ENCODE assay signal across 1 cellular context in genomic region chr5:53008751-53009150, GRCh38.
TF ChIP-seq lines count a peak whose summit lies in the region.

No MANE protein-coding gene starts in this region.

TF ChIP-seq in GM12878, 131 proteins besides CTCF, POLR2A, EP300 and RAD21 (continued from another document and continues in another):
- TF ChIP-seq, protein P1, sequence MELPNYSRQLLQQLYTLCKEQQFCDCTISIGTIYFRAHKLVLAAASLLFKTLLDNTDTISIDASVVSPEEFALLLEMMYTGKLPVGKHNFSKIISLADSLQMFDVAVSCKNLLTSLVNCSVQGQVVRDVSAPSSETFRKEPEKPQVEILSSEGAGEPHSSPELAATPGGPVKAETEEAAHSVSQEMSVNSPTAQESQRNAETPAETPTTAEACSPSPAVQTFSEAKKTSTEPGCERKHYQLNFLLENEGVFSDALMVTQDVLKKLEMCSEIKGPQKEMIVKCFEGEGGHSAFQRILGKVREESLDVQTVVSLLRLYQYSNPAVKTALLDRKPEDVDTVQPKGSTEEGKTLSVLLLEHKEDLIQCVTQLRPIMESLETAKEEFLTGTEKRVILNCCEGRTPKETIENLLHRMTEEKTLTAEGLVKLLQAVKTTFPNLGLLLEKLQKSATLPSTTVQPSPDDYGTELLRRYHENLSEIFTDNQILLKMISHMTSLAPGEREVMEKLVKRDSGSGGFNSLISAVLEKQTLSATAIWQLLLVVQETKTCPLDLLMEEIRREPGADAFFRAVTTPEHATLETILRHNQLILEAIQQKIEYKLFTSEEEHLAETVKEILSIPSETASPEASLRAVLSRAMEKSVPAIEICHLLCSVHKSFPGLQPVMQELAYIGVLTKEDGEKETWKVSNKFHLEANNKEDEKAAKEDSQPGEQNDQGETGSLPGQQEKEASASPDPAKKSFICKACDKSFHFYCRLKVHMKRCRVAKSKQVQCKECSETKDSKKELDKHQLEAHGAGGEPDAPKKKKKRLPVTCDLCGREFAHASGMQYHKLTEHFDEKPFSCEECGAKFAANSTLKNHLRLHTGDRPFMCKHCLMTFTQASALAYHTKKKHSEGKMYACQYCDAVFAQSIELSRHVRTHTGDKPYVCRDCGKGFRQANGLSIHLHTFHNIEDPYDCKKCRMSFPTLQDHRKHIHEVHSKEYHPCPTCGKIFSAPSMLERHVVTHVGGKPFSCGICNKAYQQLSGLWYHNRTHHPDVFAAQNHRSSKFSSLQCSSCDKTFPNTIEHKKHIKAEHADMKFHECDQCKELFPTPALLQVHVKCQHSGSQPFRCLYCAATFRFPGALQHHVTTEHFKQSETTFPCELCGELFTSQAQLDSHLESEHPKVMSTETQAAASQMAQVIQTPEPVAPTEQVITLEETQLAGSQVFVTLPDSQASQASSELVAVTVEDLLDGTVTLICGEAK (IDR thresholded peaks at IDR 0.05; ENCODE audit: borderline replicate concordance): no peak
- TF ChIP-seq POU2F2 (IDR thresholded peaks at IDR 0.05; ENCODE audit: borderline replicate concordance, low read depth, low read length) (no peak), BCL11A (IDR thresholded peaks at IDR 0.05; ENCODE audit: low read depth, low read length) (peak; percentile 65; the same call in 1 of the 2 replicates), NFIC (IDR thresholded peaks at IDR 0.05; ENCODE audit: low read depth, low read length) (peak; percentile 20; the same call in 1 of the 2 replicates), IKZF1 (conservative IDR thresholded peaks at IDR 0.05) (no peak), BHLHE40 (IDR thresholded peaks at IDR 0.05; ENCODE audit: borderline replicate concordance in 1 of 2, low read depth in 2 of 2, low read length in 1 of 2) (peak; percentile 60 to 80; a peak in 2 of 4 replicates), TCF3 (IDR thresholded peaks at IDR 0.05; ENCODE audit: borderline replicate concordance, insufficient read depth, low read depth, low read length) (no peak), CHD1 (IDR thresholded peaks at IDR 0.05; ENCODE audit: low read depth, low read length) (no peak), CBFB (IDR thresholded peaks at IDR 0.05; ENCODE audit: low read depth) (no peak), ZNF207 (IDR thresholded peaks at IDR 0.05; ENCODE audit: borderline replicate concordance) (no peak), IRF4 (IDR thresholded peaks at IDR 0.05; ENCODE audit: low read depth, low read length) (peak; percentile 72; the same call in 1 of the 2 replicates), SREBF1 (IDR thresholded peaks at IDR 0.05; ENCODE audit: low read length) (no peak), CREM (IDR thresholded peaks at IDR 0.05; ENCODE audit: low read depth) (peak; percentile 30; the same call in 1 of the 2 replicates), ZBED1 (IDR thresholded peaks at IDR 0.05; ENCODE audit: borderline replicate concordance) (no peak), ATF7 (IDR thresholded peaks at IDR 0.05; ENCODE audit: low read depth) (no peak), EED (IDR thresholded peaks at IDR 0.05; ENCODE audit: low read depth) (0 out of 2 replicates have a peak, but pooled peaks have one; percentile 22), PKNOX1 (IDR thresholded peaks at IDR 0.05) (no peak), NFYA (IDR thresholded peaks at IDR 0.05; ENCODE audit: borderline replicate concordance, low read depth, low read length) (no peak), JUNB (IDR thresholded peaks at IDR 0.05) (peak; percentile 84), SRF (IDR thresholded peaks at IDR 0.05; ENCODE audit: low read depth in 2 of 2, low read length in 2 of 2) (peak in 1 of 2 experiments; percentile 20; a peak in 1 of 4 replicates), CEBPB (IDR thresholded peaks at IDR 0.05; ENCODE audit: borderline replicate concordance in 1 of 2, low read depth in 2 of 2, low read length in 2 of 2) (no peak), KLF5 (IDR thresholded peaks at IDR 0.05; ENCODE audit: partially characterized antibody) (no peak), USF2 (IDR thresholded peaks at IDR 0.05; ENCODE audit: borderline replicate concordance, low read depth, low read length) (no peak), CHD2 (IDR thresholded peaks at IDR 0.05; ENCODE audit: borderline replicate concordance, low read depth, low read length) (no peak), MEF2A (IDR thresholded peaks at IDR 0.05; ENCODE audit: insufficient read depth, low read depth, low read length) (no peak), FOXK2 (IDR thresholded peaks at IDR 0.05) (no peak), MTA3 (IDR thresholded peaks at IDR 0.05; ENCODE audit: borderline replicate concordance, low read length) (no peak), PRDM15 (CRISPR knock-in tag; IDR thresholded peaks at IDR 0.05) (no peak), SPI1 (IDR thresholded peaks at IDR 0.05; ENCODE audit: borderline replicate concordance, insufficient read depth, low read depth, low read length) (peak; percentile 76)
- TF ChIP-seq, protein P2, sequence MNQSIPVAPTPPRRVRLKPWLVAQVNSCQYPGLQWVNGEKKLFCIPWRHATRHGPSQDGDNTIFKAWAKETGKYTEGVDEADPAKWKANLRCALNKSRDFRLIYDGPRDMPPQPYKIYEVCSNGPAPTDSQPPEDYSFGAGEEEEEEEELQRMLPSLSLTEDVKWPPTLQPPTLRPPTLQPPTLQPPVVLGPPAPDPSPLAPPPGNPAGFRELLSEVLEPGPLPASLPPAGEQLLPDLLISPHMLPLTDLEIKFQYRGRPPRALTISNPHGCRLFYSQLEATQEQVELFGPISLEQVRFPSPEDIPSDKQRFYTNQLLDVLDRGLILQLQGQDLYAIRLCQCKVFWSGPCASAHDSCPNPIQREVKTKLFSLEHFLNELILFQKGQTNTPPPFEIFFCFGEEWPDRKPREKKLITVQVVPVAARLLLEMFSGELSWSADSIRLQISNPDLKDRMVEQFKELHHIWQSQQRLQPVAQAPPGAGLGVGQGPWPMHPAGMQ (IDR thresholded peaks at IDR 0.05; ENCODE audit: borderline replicate concordance): no peak
- TF ChIP-seq, protein P3, sequence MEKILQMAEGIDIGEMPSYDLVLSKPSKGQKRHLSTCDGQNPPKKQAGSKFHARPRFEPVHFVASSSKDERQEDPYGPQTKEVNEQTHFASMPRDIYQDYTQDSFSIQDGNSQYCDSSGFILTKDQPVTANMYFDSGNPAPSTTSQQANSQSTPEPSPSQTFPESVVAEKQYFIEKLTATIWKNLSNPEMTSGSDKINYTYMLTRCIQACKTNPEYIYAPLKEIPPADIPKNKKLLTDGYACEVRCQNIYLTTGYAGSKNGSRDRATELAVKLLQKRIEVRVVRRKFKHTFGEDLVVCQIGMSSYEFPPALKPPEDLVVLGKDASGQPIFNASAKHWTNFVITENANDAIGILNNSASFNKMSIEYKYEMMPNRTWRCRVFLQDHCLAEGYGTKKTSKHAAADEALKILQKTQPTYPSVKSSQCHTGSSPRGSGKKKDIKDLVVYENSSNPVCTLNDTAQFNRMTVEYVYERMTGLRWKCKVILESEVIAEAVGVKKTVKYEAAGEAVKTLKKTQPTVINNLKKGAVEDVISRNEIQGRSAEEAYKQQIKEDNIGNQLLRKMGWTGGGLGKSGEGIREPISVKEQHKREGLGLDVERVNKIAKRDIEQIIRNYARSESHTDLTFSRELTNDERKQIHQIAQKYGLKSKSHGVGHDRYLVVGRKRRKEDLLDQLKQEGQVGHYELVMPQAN (conservative IDR thresholded peaks at IDR 0.05): no peak
- TF ChIP-seq, protein P4, sequence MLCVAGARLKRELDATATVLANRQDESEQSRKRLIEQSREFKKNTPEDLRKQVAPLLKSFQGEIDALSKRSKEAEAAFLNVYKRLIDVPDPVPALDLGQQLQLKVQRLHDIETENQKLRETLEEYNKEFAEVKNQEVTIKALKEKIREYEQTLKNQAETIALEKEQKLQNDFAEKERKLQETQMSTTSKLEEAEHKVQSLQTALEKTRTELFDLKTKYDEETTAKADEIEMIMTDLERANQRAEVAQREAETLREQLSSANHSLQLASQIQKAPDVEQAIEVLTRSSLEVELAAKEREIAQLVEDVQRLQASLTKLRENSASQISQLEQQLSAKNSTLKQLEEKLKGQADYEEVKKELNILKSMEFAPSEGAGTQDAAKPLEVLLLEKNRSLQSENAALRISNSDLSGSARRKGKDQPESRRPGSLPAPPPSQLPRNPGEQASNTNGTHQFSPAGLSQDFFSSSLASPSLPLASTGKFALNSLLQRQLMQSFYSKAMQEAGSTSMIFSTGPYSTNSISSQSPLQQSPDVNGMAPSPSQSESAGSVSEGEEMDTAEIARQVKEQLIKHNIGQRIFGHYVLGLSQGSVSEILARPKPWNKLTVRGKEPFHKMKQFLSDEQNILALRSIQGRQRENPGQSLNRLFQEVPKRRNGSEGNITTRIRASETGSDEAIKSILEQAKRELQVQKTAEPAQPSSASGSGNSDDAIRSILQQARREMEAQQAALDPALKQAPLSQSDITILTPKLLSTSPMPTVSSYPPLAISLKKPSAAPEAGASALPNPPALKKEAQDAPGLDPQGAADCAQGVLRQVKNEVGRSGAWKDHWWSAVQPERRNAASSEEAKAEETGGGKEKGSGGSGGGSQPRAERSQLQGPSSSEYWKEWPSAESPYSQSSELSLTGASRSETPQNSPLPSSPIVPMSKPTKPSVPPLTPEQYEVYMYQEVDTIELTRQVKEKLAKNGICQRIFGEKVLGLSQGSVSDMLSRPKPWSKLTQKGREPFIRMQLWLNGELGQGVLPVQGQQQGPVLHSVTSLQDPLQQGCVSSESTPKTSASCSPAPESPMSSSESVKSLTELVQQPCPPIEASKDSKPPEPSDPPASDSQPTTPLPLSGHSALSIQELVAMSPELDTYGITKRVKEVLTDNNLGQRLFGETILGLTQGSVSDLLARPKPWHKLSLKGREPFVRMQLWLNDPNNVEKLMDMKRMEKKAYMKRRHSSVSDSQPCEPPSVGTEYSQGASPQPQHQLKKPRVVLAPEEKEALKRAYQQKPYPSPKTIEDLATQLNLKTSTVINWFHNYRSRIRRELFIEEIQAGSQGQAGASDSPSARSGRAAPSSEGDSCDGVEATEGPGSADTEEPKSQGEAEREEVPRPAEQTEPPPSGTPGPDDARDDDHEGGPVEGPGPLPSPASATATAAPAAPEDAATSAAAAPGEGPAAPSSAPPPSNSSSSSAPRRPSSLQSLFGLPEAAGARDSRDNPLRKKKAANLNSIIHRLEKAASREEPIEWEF (IDR thresholded peaks at IDR 0.05; ENCODE audit: insufficient replicate concordance, low read depth, low read length): no peak
- TF ChIP-seq, protein P5, sequence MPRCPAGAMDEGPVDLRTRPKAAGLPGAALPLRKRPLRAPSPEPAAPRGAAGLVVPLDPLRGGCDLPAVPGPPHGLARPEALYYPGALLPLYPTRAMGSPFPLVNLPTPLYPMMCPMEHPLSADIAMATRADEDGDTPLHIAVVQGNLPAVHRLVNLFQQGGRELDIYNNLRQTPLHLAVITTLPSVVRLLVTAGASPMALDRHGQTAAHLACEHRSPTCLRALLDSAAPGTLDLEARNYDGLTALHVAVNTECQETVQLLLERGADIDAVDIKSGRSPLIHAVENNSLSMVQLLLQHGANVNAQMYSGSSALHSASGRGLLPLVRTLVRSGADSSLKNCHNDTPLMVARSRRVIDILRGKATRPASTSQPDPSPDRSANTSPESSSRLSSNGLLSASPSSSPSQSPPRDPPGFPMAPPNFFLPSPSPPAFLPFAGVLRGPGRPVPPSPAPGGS (IDR thresholded peaks at IDR 0.05; ENCODE audit: borderline replicate concordance, insufficient read depth, low read depth, low read length, poor library complexity, severe bottlenecking): peak; percentile 44
- TF ChIP-seq, protein P6, sequence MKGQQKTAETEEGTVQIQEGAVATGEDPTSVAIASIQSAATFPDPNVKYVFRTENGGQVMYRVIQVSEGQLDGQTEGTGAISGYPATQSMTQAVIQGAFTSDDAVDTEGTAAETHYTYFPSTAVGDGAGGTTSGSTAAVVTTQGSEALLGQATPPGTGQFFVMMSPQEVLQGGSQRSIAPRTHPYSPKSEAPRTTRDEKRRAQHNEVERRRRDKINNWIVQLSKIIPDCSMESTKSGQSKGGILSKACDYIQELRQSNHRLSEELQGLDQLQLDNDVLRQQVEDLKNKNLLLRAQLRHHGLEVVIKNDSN (IDR thresholded peaks at IDR 0.05; ENCODE audit: borderline replicate concordance, extremely low read length, insufficient read depth, low read depth, low read length): no peak
- TF ChIP-seq, protein P7, sequence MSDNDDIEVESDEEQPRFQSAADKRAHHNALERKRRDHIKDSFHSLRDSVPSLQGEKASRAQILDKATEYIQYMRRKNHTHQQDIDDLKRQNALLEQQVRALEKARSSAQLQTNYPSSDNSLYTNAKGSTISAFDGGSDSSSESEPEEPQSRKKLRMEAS (IDR thresholded peaks at IDR 0.05; ENCODE audit: low read depth, low read length): no peak
